In genomic region chr4:172220679-172221078, GRCh38 we compare ENCODE assay signal across 8 cellular contexts.
"Had no signal": no experiment of that assay in that cellular context is flagged by ENCODE, and none has a peak within 500 bp of the region (broad histone marks: within the 10 kb centered on the region; RNA-seq: fewer than 3 reads in every experiment).

No MANE protein-coding gene starts in this region.

- H3K9ac ChIP-seq: GM23248 had no signal

- H3K9me3 ChIP-seq: HAP-1 had no signal

- H2AFZ ChIP-seq: GM23248 had no signal

- DNase-seq: GM23248, GOT3, H7, HFFc6, IMR-90, KBM-7 had no signal

- H3K4me3 ChIP-seq: GM23248, HAP-1 had no signal

- H3K36me3 ChIP-seq: HAP-1 had no signal

- FAIRE-seq: HTR-8/SVneo had no signal

- H3K27ac ChIP-seq: GM23248 had no signal
